Comparison of ENCODE assay signal across 16 cellular contexts in the genomic region with DNA sequence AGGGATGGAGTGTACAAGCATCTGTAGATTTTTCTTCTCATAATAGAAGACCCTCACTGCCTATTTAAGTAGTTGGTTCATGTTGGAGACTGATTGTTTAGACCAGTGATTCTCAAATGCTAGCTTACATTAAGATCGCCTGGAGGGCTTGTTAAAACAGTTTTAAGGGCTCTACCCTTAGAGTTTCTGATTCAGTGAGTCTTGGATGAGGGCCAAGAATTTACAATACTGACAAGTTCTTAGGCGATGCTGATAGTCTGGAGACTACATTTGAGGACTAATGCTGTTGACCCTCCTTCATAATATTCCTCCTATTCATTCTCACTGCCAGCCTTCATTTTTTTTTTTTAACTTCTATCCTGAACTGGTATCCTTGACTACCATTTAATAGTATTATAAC. TPM values are rescaled to one million over a fixed set of nuclear protein-coding genes. Genes with fewer than 3 reads are reported as not detected.
DNase-seq lines count a peak whose midpoint lies in the region; ATAC-seq and TF ChIP-seq lines count a peak whose summit lies in the region.
"Had no signal": no experiment of that assay in that cellular context is flagged by ENCODE, and none has a peak within 500 bp of the region (broad histone marks: within the 10 kb centered on the region; RNA-seq: fewer than 3 reads in every experiment).

No MANE protein-coding gene starts in this region.

- no peaks in the 10 kb centered on the region for H3K27me3 ChIP-seq in IMR-90 (ENCODE audit: control insufficient read depth, insufficient read depth, low read length)
- H3K27me3 ChIP-seq: BLaER1 treated with 17β-estradiol and CSF1 and Interleukin-3, amounts not matched to agents 10 nM and 100 nM had no signal

- H4K8ac ChIP-seq in IMR-90 (ENCODE audit: low read depth in 2 of 2, low read length in 2 of 2): no peak overlapping the region

- no peak overlapping the region for H3K23ac ChIP-seq in IMR-90 (ENCODE audit: low read depth, low read length)

- H2AFZ ChIP-seq in IMR-90 (replicated peaks; ENCODE audit: low read length, poor library complexity): no peak overlapping the region

- intact Hi-C loops in IMR-90 (cut with micrococcal nuclease): no loop called here

- H4K20me1 ChIP-seq in IMR-90 (ENCODE audit: insufficient read depth, low read length): no peaks in the 10 kb centered on the region
- H4K20me1 ChIP-seq: BLaER1 treated with 17β-estradiol and CSF1 and Interleukin-3, amounts not matched to agents 10 nM and 100 nM had no signal

- no TSS peak for BruUV-seq in IMR-90 (replicated peaks; lab: Mats Ljungman, UMichigan)

- no peak overlapping the region for H2BK120ac ChIP-seq in IMR-90 (ENCODE audit: low read depth, low read length)

- peak; percentile 66 for DNase-seq in DMS79 treated with DMSO at 0.1 percent for 48 hours (lab: John Stamatoyannopoulos, UW)
- peak; percentile 48 for DNase-seq in IMR-90
- peak; percentile 56 for DNase-seq in SK-N-MC (ENCODE audit: low read depth, low spot score)
- peak; percentile 20 for DNase-seq in fibroblast of the aortic adventitia (ENCODE audit: low read depth)
- DNase-seq in NCI-H524 (lab: John Stamatoyannopoulos, UW): no peak
- no peak for DNase-seq in GM20000 (ENCODE audit: low spot score)
- DNase-seq in glomerular visceral epithelial cell (ENCODE audit: extremely low spot score): no peak
- DNase-seq in mucosa of gallbladder (ENCODE audit: low spot score): no peak
- DNase-seq: GOT3; NCI-H1417; NCI-H1930; NCI-H526; NK-92 treated with Interleukin-12 subunit alpha and Interleukin-12 subunit beta, amount 100 ng/mL, for 24 hours; SIG-M5 had no signal

- H3K18ac ChIP-seq in IMR-90 (ENCODE audit: low read depth, low read length): no peak overlapping the region

- POLR2A ChIA-PET in IMR-90 (lab: Charles Lee; ENCODE audit: unreplicated experiment): no interaction called here

- H3K9me3 ChIP-seq in IMR-90 (ENCODE audit: control insufficient read depth, insufficient read depth, low read length): no peaks in the 10 kb centered on the region
- no peaks in the 10 kb centered on the region for H3K9me3 ChIP-seq in SK-N-MC (ENCODE audit: low read depth, low read length)
- H3K9me3 ChIP-seq: A549; BLaER1 treated with 17β-estradiol and CSF1 and Interleukin-3, amounts not matched to agents 10 nM and 100 nM had no signal

- no peak overlapping the region for H2AK9ac ChIP-seq in IMR-90 (replicated peaks; ENCODE audit: low read depth, low read length, poor library complexity)

- dilution Hi-C loops in IMR-90 (cut with HindIII; ENCODE audit: low sequenced_read_pairs, unreplicated experiment): no loop called here

- H4K91ac ChIP-seq in IMR-90 (ENCODE audit: insufficient read depth, low read depth, low read length): no peak overlapping the region

- H2BK5ac ChIP-seq in IMR-90 (ENCODE audit: low read depth, low read length, poor library complexity, severe bottlenecking): no peak overlapping the region

- no peak overlapping the region for H2BK20ac ChIP-seq in IMR-90 (ENCODE audit: low read depth, low read length)

- H3K27ac ChIP-seq in IMR-90 (ENCODE audit: insufficient read depth, low read length) (no peak overlapping the region), SK-N-MC (peak overlapping the region; percentile 42; the same call in 1 of the 2 replicates)
- H3K27ac ChIP-seq: A549; BLaER1 treated with 17β-estradiol and CSF1 and Interleukin-3, amounts not matched to agents 10 nM and 100 nM had no signal

- no peak overlapping the region for H3K4me3 ChIP-seq in IMR-90 (ENCODE audit: insufficient read depth, low read depth, low read length)
- H3K4me3 ChIP-seq in SK-N-MC: no peak overlapping the region
- no peak overlapping the region for H3K4me3 ChIP-seq in fibroblast of the aortic adventitia (ENCODE audit: low read depth, low read length)
- H3K4me3 ChIP-seq: A549; BLaER1 treated with 17β-estradiol and CSF1 and Interleukin-3, amounts not matched to agents 10 nM and 100 nM had no signal

- TF ChIP-seq RAD21 in IMR-90 (IDR thresholded peaks at IDR 0.05; ENCODE audit: low read length): no peak

- H4K5ac ChIP-seq in IMR-90 (ENCODE audit: low read depth, low read length): no peak overlapping the region

- H2AK5ac ChIP-seq in IMR-90 (ENCODE audit: low read depth, low read length): no peak overlapping the region

- ATAC-seq in IMR-90 (ENCODE audit: low read depth): no peak; the same call in 1 of the 2 replicates
- ATAC-seq: A549 had no signal

- no peaks in the 10 kb centered on the region for H3K79me1 ChIP-seq in IMR-90 (ENCODE audit: low read depth in 1 of 2, low read length in 2 of 2)

- in situ Hi-C loops in IMR-90 (cut with MboI; ENCODE audit: low sequenced_read_pairs): no loop called here

- CTCF ChIA-PET in IMR-90 (lab: Yijun Ruan, JAX): no interaction called here

- no peak overlapping the region for H3K4ac ChIP-seq in IMR-90 (ENCODE audit: low read depth, low read length)

- no peak overlapping the region for H3K14ac ChIP-seq in IMR-90 (replicated peaks; ENCODE audit: low read depth, low read length)

- no peaks in the 10 kb centered on the region for H3K4me1 ChIP-seq in IMR-90 (ENCODE audit: control insufficient read depth, insufficient read depth, low read length)
- H3K4me1 ChIP-seq: A549 had no signal

- peaks cover 6% of the 10 kb centered on the region for H3K9me1 ChIP-seq in IMR-90 (ENCODE audit: insufficient read depth, low read length)

- no peak overlapping the region for H3K4me2 ChIP-seq in IMR-90 (ENCODE audit: low read depth, low read length)
- H3K4me2 ChIP-seq: A549; BLaER1 treated with 17β-estradiol and CSF1 and Interleukin-3, amounts not matched to agents 10 nM and 100 nM had no signal

- H3K36me3 ChIP-seq in IMR-90 (ENCODE audit: control insufficient read depth, insufficient read depth, low read length) (peaks cover 47% of the 10 kb centered on the region), SK-N-MC (ENCODE audit: insufficient read depth, low read length) (peaks cover 77% of the 10 kb centered on the region)

- TF ChIP-seq POLR2A in IMR-90 (IDR thresholded peaks at IDR 0.05; ENCODE audit: low read depth, low read length): no peak

- H3K9ac ChIP-seq in IMR-90 (ENCODE audit: low read depth, low read length) (no peak overlapping the region), SK-N-MC (ENCODE audit: insufficient read length) (no peak overlapping the region)
- H3K9ac ChIP-seq: BLaER1 treated with 17β-estradiol and CSF1 and Interleukin-3, amounts not matched to agents 10 nM and 100 nM had no signal

- TF ChIP-seq CTCF in IMR-90 (conservative IDR thresholded peaks at IDR 0.05; ENCODE audit: low read depth, low read length) (no peak), fibroblast of the aortic adventitia (IDR thresholded peaks at IDR 0.05; ENCODE audit: insufficient read depth, low read length) (no peak), GM20000 (IDR thresholded peaks at IDR 0.05; ENCODE audit: extremely low read depth, missing control alignments) (no peak)

- whole genome bisulfite sequencing in IMR-90 (ENCODE audit: extremely low coverage in 2 of 2, insufficient read length in 1 of 2), 2 experiments: no CpG with 5 or more reads among the region's 2 CpGs

- no peak overlapping the region for H3K56ac ChIP-seq in IMR-90 (ENCODE audit: extremely low read depth, insufficient read depth, low read length)

- no peak overlapping the region for H2BK15ac ChIP-seq in IMR-90 (ENCODE audit: low read depth, low read length)

TF ChIP-seq in IMR-90, 13 proteins besides CTCF, POLR2A, EP300 and RAD21 (continues in another document):
- TF ChIP-seq MXI1 (IDR thresholded peaks at IDR 0.05; ENCODE audit: borderline replicate concordance, low read depth, low read length) (no peak), CEBPB (IDR thresholded peaks at IDR 0.05; ENCODE audit: low read depth, low read length) (no peak), RFX5 (IDR thresholded peaks at IDR 0.05; ENCODE audit: low read depth, low read length) (no peak), CHD1 (IDR thresholded peaks at IDR 0.05; ENCODE audit: low read depth, low read length) (no peak), USF2 (IDR thresholded peaks at IDR 0.05; ENCODE audit: low read depth, low read length) (no peak), MAFK (IDR thresholded peaks at IDR 0.05; ENCODE audit: low read depth, low read length) (no peak), MAZ (IDR thresholded peaks at IDR 0.05; ENCODE audit: borderline replicate concordance, low read depth, low read length) (no peak), FOS (IDR thresholded peaks at IDR 0.05; ENCODE audit: low read depth, low read length) (no peak), BHLHE40 (IDR thresholded peaks at IDR 0.05; ENCODE audit: low read depth, low read length) (no peak), RCOR1 (IDR thresholded peaks at IDR 0.05; ENCODE audit: insufficient replicate concordance, low read length) (no peak), NFE2L2 (IDR thresholded peaks at IDR 0.05; ENCODE audit: low read depth, low read length) (no peak)
- TF ChIP-seq, protein P1, sequence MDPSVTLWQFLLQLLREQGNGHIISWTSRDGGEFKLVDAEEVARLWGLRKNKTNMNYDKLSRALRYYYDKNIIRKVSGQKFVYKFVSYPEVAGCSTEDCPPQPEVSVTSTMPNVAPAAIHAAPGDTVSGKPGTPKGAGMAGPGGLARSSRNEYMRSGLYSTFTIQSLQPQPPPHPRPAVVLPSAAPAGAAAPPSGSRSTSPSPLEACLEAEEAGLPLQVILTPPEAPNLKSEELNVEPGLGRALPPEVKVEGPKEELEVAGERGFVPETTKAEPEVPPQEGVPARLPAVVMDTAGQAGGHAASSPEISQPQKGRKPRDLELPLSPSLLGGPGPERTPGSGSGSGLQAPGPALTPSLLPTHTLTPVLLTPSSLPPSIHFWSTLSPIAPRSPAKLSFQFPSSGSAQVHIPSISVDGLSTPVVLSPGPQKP (IDR thresholded peaks at IDR 0.05; ENCODE audit: borderline replicate concordance, low read depth, low read length): no peak

RNA-seq across cellular contexts. Expression of gene AGO3, which starts 15.2 kb away (rescaled TPM):
- total RNA-seq in IMR-90 (2012; rRNA removed) (18.1 and 25.6 TPM in 2 replicates), fibroblast of the aortic adventitia (ENCODE audit: low replicate concordance) (8.3 and 17.5 TPM in 2 replicates), mucosa of gallbladder (23.8 TPM)
- 8.9 and 10.4 TPM in 2 replicates for polyA plus RNA-seq in IMR-90 (2012; rRNA removed)
- 3.6 and 7.8 TPM in 2 replicates for polyA plus RNA-seq in IMR-90 (2012; cell fraction: cytosol; rRNA removed)
- polyA plus RNA-seq in IMR-90 (2012; cell fraction: nucleus; rRNA removed; ENCODE audit: low replicate concordance): 6.7 and 16.5 TPM in 2 replicates

RNA-seq across cellular contexts. Expression of gene AGO1, which starts 32.7 kb away (rescaled TPM):
- total RNA-seq in IMR-90 (2012; rRNA removed): 17.2 and 21.5 TPM in 2 replicates
- polyA plus RNA-seq in IMR-90 (2012; rRNA removed): 11.3 TPM in 2 replicates
- 4.8 and 5.9 TPM in 2 replicates for polyA plus RNA-seq in IMR-90 (2012; cell fraction: cytosol; rRNA removed)
- polyA plus RNA-seq in IMR-90 (2012; cell fraction: nucleus; rRNA removed; ENCODE audit: low replicate concordance): 9.8 and 10.9 TPM in 2 replicates
- 15.3 and 20.3 TPM in 2 replicates for total RNA-seq in fibroblast of the aortic adventitia (ENCODE audit: low replicate concordance)
- total RNA-seq in mucosa of gallbladder: 29.8 TPM

Comparison
In these comparisons a context has a peak if more than half of its experiments do, and no peak if none do; other contexts are left out.
1. DNase-seq: peak in DMS79 treated with DMSO at 0.1 percent for 48 hours (single experiment), IMR-90 (single experiment), SK-N-MC (single experiment) and fibroblast of the aortic adventitia (single experiment); none in NCI-H524 (0 of 2), GM20000 (single experiment), glomerular visceral epithelial cell (single experiment) and mucosa of gallbladder (single experiment).